1 cellular context compared by ENCODE assay signal in genomic region chr9:97598461-97599288, GRCh38.
TF ChIP-seq lines count a peak whose summit lies in the region.

No MANE protein-coding gene starts in this region.

TF ChIP-seq in HEK293, 187 proteins besides CTCF, POLR2A, EP300 and RAD21 (continued from another document):
- TF ChIP-seq, protein P1, sequence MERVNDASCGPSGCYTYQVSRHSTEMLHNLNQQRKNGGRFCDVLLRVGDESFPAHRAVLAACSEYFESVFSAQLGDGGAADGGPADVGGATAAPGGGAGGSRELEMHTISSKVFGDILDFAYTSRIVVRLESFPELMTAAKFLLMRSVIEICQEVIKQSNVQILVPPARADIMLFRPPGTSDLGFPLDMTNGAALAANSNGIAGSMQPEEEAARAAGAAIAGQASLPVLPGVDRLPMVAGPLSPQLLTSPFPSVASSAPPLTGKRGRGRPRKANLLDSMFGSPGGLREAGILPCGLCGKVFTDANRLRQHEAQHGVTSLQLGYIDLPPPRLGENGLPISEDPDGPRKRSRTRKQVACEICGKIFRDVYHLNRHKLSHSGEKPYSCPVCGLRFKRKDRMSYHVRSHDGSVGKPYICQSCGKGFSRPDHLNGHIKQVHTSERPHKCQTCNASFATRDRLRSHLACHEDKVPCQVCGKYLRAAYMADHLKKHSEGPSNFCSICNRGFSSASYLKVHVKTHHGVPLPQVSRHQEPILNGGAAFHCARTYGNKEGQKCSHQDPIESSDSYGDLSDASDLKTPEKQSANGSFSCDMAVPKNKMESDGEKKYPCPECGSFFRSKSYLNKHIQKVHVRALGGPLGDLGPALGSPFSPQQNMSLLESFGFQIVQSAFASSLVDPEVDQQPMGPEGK (tag by site-specific recombination; IDR thresholded peaks at IDR 0.05) = 0 out of 2 replicates have a peak, but pooled peaks have one; percentile 42
- TF ChIP-seq TRIM28 (IDR thresholded peaks at IDR 0.05; ENCODE audit: borderline replicate concordance, low read length) (peak; percentile 31; the same call in 1 of the 2 replicates), ZFP3 (tag by site-specific recombination; IDR thresholded peaks at IDR 0.05; ENCODE audit: low read depth) (no peak), ZNF248 (tag by site-specific recombination; IDR thresholded peaks at IDR 0.05) (no peak), ZNF830 (tag by site-specific recombination; IDR thresholded peaks at IDR 0.05; ENCODE audit: low read depth) (no peak), ZNF571 (tag by site-specific recombination; IDR thresholded peaks at IDR 0.05) (no peak), SP7 (tag by site-specific recombination; IDR thresholded peaks at IDR 0.05) (peak; percentile 41; the same call in 1 of the 2 replicates), ZNF513 (tag by site-specific recombination; IDR thresholded peaks at IDR 0.05) (peak; percentile 48; the same call in 1 of the 2 replicates), ZNF654 (tag by site-specific recombination; IDR thresholded peaks at IDR 0.05; ENCODE audit: low read depth) (peak; percentile 76)
- TF ChIP-seq, protein P2, sequence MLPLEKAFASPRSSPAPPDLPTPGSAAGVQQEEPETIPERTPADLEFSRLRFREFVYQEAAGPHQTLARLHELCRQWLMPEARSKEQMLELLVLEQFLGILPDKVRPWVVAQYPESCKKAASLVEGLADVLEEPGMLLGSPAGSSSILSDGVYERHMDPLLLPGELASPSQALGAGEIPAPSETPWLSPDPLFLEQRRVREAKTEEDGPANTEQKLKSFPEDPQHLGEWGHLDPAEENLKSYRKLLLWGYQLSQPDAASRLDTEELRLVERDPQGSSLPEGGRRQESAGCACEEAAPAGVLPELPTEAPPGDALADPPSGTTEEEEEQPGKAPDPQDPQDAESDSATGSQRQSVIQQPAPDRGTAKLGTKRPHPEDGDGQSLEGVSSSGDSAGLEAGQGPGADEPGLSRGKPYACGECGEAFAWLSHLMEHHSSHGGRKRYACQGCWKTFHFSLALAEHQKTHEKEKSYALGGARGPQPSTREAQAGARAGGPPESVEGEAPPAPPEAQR (tag by site-specific recombination; IDR thresholded peaks at IDR 0.05) = no peak
- TF ChIP-seq, protein P3, sequence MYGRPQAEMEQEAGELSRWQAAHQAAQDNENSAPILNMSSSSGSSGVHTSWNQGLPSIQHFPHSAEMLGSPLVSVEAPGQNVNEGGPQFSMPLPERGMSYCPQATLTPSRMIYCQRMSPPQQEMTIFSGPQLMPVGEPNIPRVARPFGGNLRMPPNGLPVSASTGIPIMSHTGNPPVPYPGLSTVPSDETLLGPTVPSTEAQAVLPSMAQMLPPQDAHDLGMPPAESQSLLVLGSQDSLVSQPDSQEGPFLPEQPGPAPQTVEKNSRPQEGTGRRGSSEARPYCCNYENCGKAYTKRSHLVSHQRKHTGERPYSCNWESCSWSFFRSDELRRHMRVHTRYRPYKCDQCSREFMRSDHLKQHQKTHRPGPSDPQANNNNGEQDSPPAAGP (tag by site-specific recombination; IDR thresholded peaks at IDR 0.05) = peak; percentile 95
